In genomic region chr12:116278259-116278595, GRCh38 we compare ENCODE assay signal across 8 cellular contexts. TPM values are rescaled to one million over a fixed set of nuclear protein-coding genes. Genes with fewer than 3 reads are reported as not detected.
DNase-seq lines count a peak whose midpoint lies in the region; TF ChIP-seq lines count a peak whose summit lies in the region.

No MANE protein-coding gene starts in this region.

- H4K20me1 ChIP-seq in hepatocyte (ENCODE audit: insufficient read depth, poor library complexity, severe bottlenecking) (peaks cover 33% of the 10 kb centered on the region), smooth muscle cell (ENCODE audit: low read depth) (peaks cover 35% of the 10 kb centered on the region)

- H3K9ac ChIP-seq in smooth muscle cell (ENCODE audit: low read depth), result peak overlapping the region; percentile 41

- no peaks in the 10 kb centered on the region for H3K36me3 ChIP-seq in hepatocyte (replicated peaks; ENCODE audit: insufficient read depth, low read depth)
- no peaks in the 10 kb centered on the region for H3K36me3 ChIP-seq in smooth muscle cell (ENCODE audit: low read depth)

- H3K4me2 ChIP-seq in hepatocyte, result peak overlapping the region; percentile 89
- H3K4me2 ChIP-seq in smooth muscle cell, result peak overlapping the region; percentile 87

- TF ChIP-seq CTCF in HFFc6 (IDR thresholded peaks at IDR 0.05) (no peak), WI38 (IDR thresholded peaks at IDR 0.05; ENCODE audit: low read depth, low read length) (no peak), hepatocyte (IDR thresholded peaks at IDR 0.05; ENCODE audit: poor library complexity) (no peak), smooth muscle cell (IDR thresholded peaks at IDR 0.05; ENCODE audit: borderline replicate concordance, insufficient read depth, poor library complexity, severe bottlenecking) (no peak)

- peak overlapping the region; percentile 81 for H3K4me3 Mint-ChIP-seq in HFFc6

- no peaks in the 10 kb centered on the region for H3K9me3 Mint-ChIP-seq in HFFc6

- H3K79me2 ChIP-seq in hepatocyte, result peaks cover 37% of the 10 kb centered on the region
- peaks cover 37% of the 10 kb centered on the region for H3K79me2 ChIP-seq in smooth muscle cell (ENCODE audit: low read depth)

- 52% methylated on average over 10 of the region's 10 CpGs for WGBS in hepatocyte (ENCODE audit: low lambda C conversion rate, missing lambda C conversion rate)
- WGBS in smooth muscle cell (ENCODE audit: low lambda C conversion rate), result 34% methylated on average over 10 of the region's 10 CpGs

- peak overlapping the region; percentile 65 for H2AFZ ChIP-seq in hepatocyte
- H2AFZ ChIP-seq in smooth muscle cell (ENCODE audit: low read depth), result peak overlapping the region; percentile 84

- peaks cover 6% of the 10 kb centered on the region for H3F3A ChIP-seq in smooth muscle cell (ENCODE audit: low read depth)

- H3K9me2 ChIP-seq in hepatocyte (replicated peaks; ENCODE audit: insufficient read depth), result no peaks in the 10 kb centered on the region

- H3K4me3 ChIP-seq in WI38 (ENCODE audit: low read depth, low read length), result peak overlapping the region; percentile 46
- H3K4me3 ChIP-seq in hepatocyte, result no peak overlapping the region
- H3K4me3 ChIP-seq in smooth muscle cell, result peak overlapping the region; percentile 87

- DNase-seq in HFFc6 (no peak), hepatocyte (ENCODE audit: low spot score) (no peak), smooth muscle cell (lab: John Stamatoyannopoulos, UW; ENCODE audit: unreplicated experiment) (no peak), LoVo (ENCODE audit: low spot score) (no peak), middle frontal gyrus (ENCODE audit: extremely low spot score, low spot score) (no peak)
- DNase-seq in NK-92 treated with Interleukin-12 subunit alpha and Interleukin-12 subunit beta, amount 100 ng/mL, for 24 hours (lab: John Stamatoyannopoulos, UW), result no peak
- no peak for DNase-seq in effector CD8-positive, alpha-beta T cell (lab: John Stamatoyannopoulos, UW)

- peaks cover 40% of the 10 kb centered on the region for H3K4me1 Mint-ChIP-seq in HFFc6 (ENCODE audit: low read depth)

- peaks cover 14% of the 10 kb centered on the region for H3K36me3 Mint-ChIP-seq in HFFc6 (ENCODE audit: low read depth)

- H3K27ac Mint-ChIP-seq in HFFc6, result peak overlapping the region; percentile 81

- H3K9me3 ChIP-seq in hepatocyte (ENCODE audit: low read depth) (no peaks in the 10 kb centered on the region), smooth muscle cell (replicated peaks; ENCODE audit: low read depth) (no peaks in the 10 kb centered on the region)

- peak overlapping the region; percentile 35 for H3K27ac ChIP-seq in hepatocyte
- H3K27ac ChIP-seq in smooth muscle cell (ENCODE audit: low read depth), result peak overlapping the region; percentile 25

- H3K27me3 Mint-ChIP-seq in HFFc6 (ENCODE audit: insufficient read depth), result no peaks in the 10 kb centered on the region; the same call in none of the 2 replicates

- H3K27me3 ChIP-seq in hepatocyte (no peaks in the 10 kb centered on the region), smooth muscle cell (ENCODE audit: low read depth) (no peaks in the 10 kb centered on the region)

- H3K4me1 ChIP-seq in hepatocyte (ENCODE audit: insufficient read depth), result peaks cover 11% of the 10 kb centered on the region
- H3K4me1 ChIP-seq in smooth muscle cell (ENCODE audit: low read depth), result peaks cover 34% of the 10 kb centered on the region

RNA-seq across cellular contexts. Expression of gene MED13L, which starts 0.7 kb away (rescaled TPM):
- 10 to 100 TPM; 74.5 to 84.2 (median 77.7) TPM for total RNA-seq in HFFc6 (2021; fragmentation: NEBNext Ultra II Directional; extraction: Animal tissue kit (Norgen Biotek cat#: 25700))
- total RNA-seq in hepatocyte, result 122 and 135 TPM in 2 replicates
- polyA plus RNA-seq in hepatocyte, result 23.7 and 23.9 TPM in 2 replicates
- 65.9 and 74.3 TPM in 2 replicates for total RNA-seq in smooth muscle cell
- polyA plus RNA-seq in smooth muscle cell, result 13.2 and 20.3 TPM in 2 replicates
